In genomic region chr19:1847348-1847683, GRCh38 we compare ENCODE assay signal across 9 cellular contexts. TPM values are rescaled to one million over a fixed set of nuclear protein-coding genes. Genes with fewer than 3 reads are reported as not detected.
DNase-seq lines count a peak whose midpoint lies in the region; ATAC-seq and TF ChIP-seq lines count a peak whose summit lies in the region.
"Had no signal": no experiment of that assay in that cellular context is flagged by ENCODE, and none has a peak within 500 bp of the region (broad histone marks: within the 10 kb centered on the region; RNA-seq: fewer than 3 reads in every experiment).

No MANE protein-coding gene starts in this region.

- DNase-seq in heart left ventricle (no peak), cardiac septum (ENCODE audit: low spot score) (no peak), brain microvascular endothelial cell (peak; percentile 17), uterus (no peak), G401 (ENCODE audit: low spot score) (no peak), NCI-H510A (lab: John Stamatoyannopoulos, UW) (no peak)
- DNase-seq: effector CD4-positive, alpha-beta T cell had no signal

- no peak for ATAC-seq in heart left ventricle
- ATAC-seq in HG03521 (IDR thresholded peaks at IDR 0.05; ENCODE audit: unreplicated experiment): no peak

- 6 to 11% (median 8%) methylated on average over 12 of the region's 12 CpGs for WGBS in heart left ventricle, 4 donors
- WGBS in mesodermal cell (ENCODE audit: insufficient coverage in 2 of 2), 2 experiments: 22 to 23% methylated on average over 10 to 11 of the region's 12 CpGs

- TF ChIP-seq CTCF in heart left ventricle (IDR thresholded peaks at IDR 0.05) (no peak), brain microvascular endothelial cell (IDR thresholded peaks at IDR 0.05; ENCODE audit: low read depth, low read length, missing control alignments) (no peak), uterus (IDR thresholded peaks at IDR 0.05) (no peak)

- no peak for TF ChIP-seq POLR2A in heart left ventricle (IDR thresholded peaks at IDR 0.05)
- no peak for TF ChIP-seq POLR2A in uterus (IDR thresholded peaks at IDR 0.05)

- H3K9me3 ChIP-seq in heart left ventricle: no peaks in the 10 kb centered on the region
- no peaks in the 10 kb centered on the region for H3K9me3 ChIP-seq in mesodermal cell (ENCODE audit: control insufficient read depth, low read length)
- H3K9me3 ChIP-seq in uterus: no peaks in the 10 kb centered on the region

- H3K4me3 ChIP-seq in heart left ventricle: peak overlapping the region; percentile 70 to 100 (median 97)
- peak overlapping the region; percentile 95 for H3K4me3 ChIP-seq in brain microvascular endothelial cell (ENCODE audit: low read depth, low read length)
- H3K4me3 ChIP-seq in mesodermal cell (ENCODE audit: extremely low read depth, insufficient read depth, low read length, poor library complexity, severe bottlenecking): peak overlapping the region; percentile 99
- H3K4me3 ChIP-seq in uterus: peak overlapping the region; percentile 66 to 88

- intact Hi-C loops in heart left ventricle (cut with DNase I) (no loop called here), cardiac septum (cut with DNase I) (no loop called here), uterus (cut with DNase I; ENCODE audit: low total_unique reads) (no loop called here)

- H3K4me1 ChIP-seq in heart left ventricle (peaks cover 14 to 62% (median 50%) of the 10 kb centered on the region in 12 donors), mesodermal cell (ENCODE audit: control insufficient read depth, insufficient read depth, low read length, poor library complexity, severe bottlenecking) (peaks cover 13% of the 10 kb centered on the region), uterus (peaks cover 0 to 35% of the 10 kb centered on the region in 2 donors)

- H3K27ac ChIP-seq in heart left ventricle: peak overlapping the region in 10 of 12 donors; percentile 64 to 100 (median 99)
- H3K27ac ChIP-seq in brain microvascular endothelial cell: peak overlapping the region; percentile 100
- peak overlapping the region; percentile 100 for H3K27ac ChIP-seq in mesodermal cell (ENCODE audit: low read depth, low read length, severe bottlenecking)
- peak overlapping the region; percentile 99 for H3K27ac ChIP-seq in uterus

- in situ Hi-C loops in brain microvascular endothelial cell (cut with HindIII; ENCODE audit: low pct_ligation_motif_present, low sequenced_read_pairs) (no loop called here), G401 (cut with HindIII; ENCODE audit: low sequenced_read_pairs) (no loop called here)

- H3K36me3 ChIP-seq in heart left ventricle: peaks cover 0 to 11% (median 0%) of the 10 kb centered on the region in 9 donors
- peaks cover 2% of the 10 kb centered on the region for H3K36me3 ChIP-seq in brain microvascular endothelial cell (replicated peaks)
- peaks cover 26% of the 10 kb centered on the region for H3K36me3 ChIP-seq in mesodermal cell (ENCODE audit: control insufficient read depth, insufficient read depth, low read length)
- no peaks in the 10 kb centered on the region for H3K36me3 ChIP-seq in uterus

- H3K27me3 ChIP-seq in heart left ventricle (peaks cover 0 to 7% (median 0%) of the 10 kb centered on the region in 9 donors), brain microvascular endothelial cell (replicated peaks) (no peaks in the 10 kb centered on the region), uterus (no peaks in the 10 kb centered on the region)

RNA-seq across cellular contexts. Expression of gene REXO1, which starts 1.0 kb away (rescaled TPM):
- 10 to 100 TPM; 13.2 to 22.4 (median 16.5) TPM for total RNA-seq in heart left ventricle
- polyA plus RNA-seq in heart left ventricle: 10 to 100 TPM; 16.3 to 16.4 TPM
- 16.7 TPM for total RNA-seq in cardiac septum
- 23.2 TPM for polyA plus RNA-seq in mesodermal cell (2013, experiment 1 of 2)
- 21.6 TPM for polyA plus RNA-seq in mesodermal cell (2013, experiment 2 of 2)
- 10 to 100 TPM in 2 of 4 donors, 1 to 10 TPM in 2; 1.5 to 67.4 (median 25.1) TPM for total RNA-seq in uterus
- total RNA-seq in G401 (2014; rRNA removed; shearing (Covaris generic)): 7.8 and 10.7 TPM in 2 replicates

RNA-seq across cellular contexts. Expression of gene KLF16, which starts 16.1 kb away (rescaled TPM):
- total RNA-seq in heart left ventricle: 10 to 100 TPM in 4 of 9 donors, 1 to 10 TPM in 5; 2.9 to 19.7 (median 9.2) TPM
- 10 to 100 TPM in 1 of 2 donors, 1 to 10 TPM in 1; 3.5 to 10.2 TPM for polyA plus RNA-seq in heart left ventricle
- total RNA-seq in cardiac septum: 14.1 TPM
- 24.9 TPM for polyA plus RNA-seq in mesodermal cell (2013, experiment 1 of 2)
- polyA plus RNA-seq in mesodermal cell (2013, experiment 2 of 2): 18.9 TPM
- 10 to 100 TPM in 1 of 4 donors, 1 to 10 TPM in 1, under 1 TPM in 1, not detected in 1; 0.26 to 17.7 (median 3.9) TPM for total RNA-seq in uterus
- 27.9 and 29.2 TPM in 2 replicates for total RNA-seq in G401 (2014; rRNA removed; shearing (Covaris generic))

RNA-seq across cellular contexts. Expression of gene ATP8B3, which starts 35.2 kb away (rescaled TPM):
- total RNA-seq in heart left ventricle (1 to 10 TPM in 3 of 9 donors, under 1 TPM in 6; 0.19 to 3.5 (median 0.72) TPM), cardiac septum (0.78 TPM), uterus (1 to 10 TPM in 3 of 4 donors, not detected in 1; 1.0 to 3.3 (median 1.7) TPM)
- polyA plus RNA-seq in heart left ventricle: under 1 TPM; 0.42 to 0.78 TPM
- polyA plus RNA-seq in mesodermal cell (2013, experiment 1 of 2): 8.7 TPM
- polyA plus RNA-seq in mesodermal cell (2013, experiment 2 of 2): 7.0 TPM
- 2.5 and 5.5 TPM in 2 replicates for total RNA-seq in G401 (2014; rRNA removed; shearing (Covaris generic))

RNA-seq across cellular contexts. Expression of gene ABHD17A, which starts 38.0 kb away (rescaled TPM):
- total RNA-seq in heart left ventricle: 100 to 1,000 TPM in 2 of 9 donors, 10 to 100 TPM in 7; 48.5 to 121 (median 52.0) TPM
- 100 to 1,000 TPM in 1 of 2 donors, 10 to 100 TPM in 1; 64.1 to 116 TPM for polyA plus RNA-seq in heart left ventricle
- total RNA-seq in cardiac septum: 61.1 TPM
- 82.9 TPM for polyA plus RNA-seq in mesodermal cell (2013, experiment 1 of 2)
- polyA plus RNA-seq in mesodermal cell (2013, experiment 2 of 2): 63.1 TPM
- 100 to 1,000 TPM in 1 of 4 donors, 10 to 100 TPM in 3; 33.8 to 142 (median 63.7) TPM for total RNA-seq in uterus
- 94.4 and 130 TPM in 2 replicates for total RNA-seq in G401 (2014; rRNA removed; shearing (Covaris generic))

RNA-seq across cellular contexts. Expression of gene ADAT3, which starts 57.9 kb away (rescaled TPM):
- total RNA-seq in heart left ventricle (1 to 10 TPM; 1.2 to 5.1 (median 1.9) TPM), cardiac septum (2.1 TPM), uterus (1 to 10 TPM; 1.0 to 5.5 (median 2.8) TPM)
- polyA plus RNA-seq in heart left ventricle: 1 to 10 TPM; 1.6 to 3.1 TPM
- polyA plus RNA-seq in mesodermal cell (2013, experiment 1 of 2): 2.6 TPM
- polyA plus RNA-seq in mesodermal cell (2013, experiment 2 of 2): 2.7 TPM
- 8.6 and 13.5 TPM in 2 replicates for total RNA-seq in G401 (2014; rRNA removed; shearing (Covaris generic))
